19 cellular contexts compared by ENCODE assay signal in genomic region chr3:101939391-101939790, GRCh38.
DNase-seq lines count a peak whose midpoint lies in the region; ATAC-seq, FAIRE-seq and TF ChIP-seq lines count a peak whose summit lies in the region.
"Had no signal": no experiment of that assay in that cellular context is flagged by ENCODE, and none has a peak within 500 bp of the region (broad histone marks: within the 10 kb centered on the region; RNA-seq: fewer than 3 reads in every experiment).

No MANE protein-coding gene starts in this region.

- H3K4me3 Mint-ChIP-seq in mesothelial cell of epicardium = no peak overlapping the region
- no peak overlapping the region for H3K4me3 Mint-ChIP-seq in T-cell
- H3K4me3 Mint-ChIP-seq: activated CD4-positive, alpha-beta T cell treated with anti-CD3 and anti-CD28 coated beads, Interleukin-2, amount 10 ng/mL, durations not matched to agents 7 days and 5 days; T-helper 2 cell treated with Interferon-gamma antibody and Interleukin-4, amounts not matched to agents 5 μg/mL and 100 μg/mL, for 36 hours had no signal

- H3K27me3 ChIP-seq in SK-N-SH (ENCODE audit: insufficient read depth) (no peaks in the 10 kb centered on the region), skeletal muscle satellite cell (ENCODE audit: control insufficient read depth, insufficient read depth, low read length) (no peaks in the 10 kb centered on the region)
- H3K27me3 ChIP-seq: upper lobe of right lung had no signal

- H3K9me3 Mint-ChIP-seq in mesothelial cell of epicardium = no peaks in the 10 kb centered on the region
- H3K9me3 Mint-ChIP-seq in T-cell = peaks cover 0 to 5% (median 0%) of the 10 kb centered on the region in 3 donors
- H3K9me3 Mint-ChIP-seq: activated CD4-positive, alpha-beta T cell treated with anti-CD3 and anti-CD28 coated beads, Interleukin-2, amount 10 ng/mL, durations not matched to agents 7 days and 5 days; T-helper 2 cell treated with Interferon-gamma antibody and Interleukin-4, amounts not matched to agents 5 μg/mL and 100 μg/mL, for 36 hours had no signal

- DNase-seq in SK-N-SH (no peak), RCC 7860 (ENCODE audit: low spot score) (peak; percentile 24), epithelial cell of prostate (ENCODE audit: low read depth, low spot score) (no peak), mesothelial cell of epicardium (ENCODE audit: low spot score in 2 of 2, unreplicated experiment in 2 of 2) (no peak), T-cell (no peak)
- DNase-seq in activated CD4-positive, alpha-beta T cell treated with anti-CD3 and anti-CD28 coated beads for 48 hours = no peak
- DNase-seq: activated CD4-positive, alpha-beta T cell treated with anti-CD3 and anti-CD28 coated beads, Interleukin-2, amount 10 ng/mL, durations not matched to agents 7 days and 5 days; activated naive CD4-positive, alpha-beta T cell treated with anti-CD3 and anti-CD28 coated beads, Interleukin-2, amount 50 U/mL, for 16 hours; NCI-H1417; NCI-H446; nucleus accumbens; stimulated activated CD4-positive, alpha-beta T cell treated with anti-CD3 and anti-CD28 coated beads, Interleukin-1b, Interleukin-23, amount 100 ng/mL, for 48 hours; upper lobe of right lung had no signal

- no peaks in the 10 kb centered on the region for H3K79me2 ChIP-seq in SK-N-SH (ENCODE audit: insufficient read depth)

- H3K36me3 Mint-ChIP-seq in mesothelial cell of epicardium = no peaks in the 10 kb centered on the region
- H3K36me3 Mint-ChIP-seq in T-cell = no peaks in the 10 kb centered on the region

- POLR2A ChIA-PET in SK-N-SH (lab: Yijun Ruan, JAX) = no interaction called here
- POLR2A ChIA-PET in T-cell (lab: Charles Lee) = interaction anchor here in 1 of 2 donors (0.6 kb wide), 1 partner anchor 176 kb away, joined by 3 read pairs; no protein-coding TSS in a partner anchor

- H3K27me3 Mint-ChIP-seq in mesothelial cell of epicardium (ENCODE audit: low read depth) (no peaks in the 10 kb centered on the region), T-cell (no peaks in the 10 kb centered on the region)

- TF ChIP-seq RAD21 in SK-N-SH (IDR thresholded peaks at IDR 0.05; ENCODE audit: low read length) = no peak

- TF ChIP-seq EP300 in SK-N-SH (IDR thresholded peaks at IDR 0.05; ENCODE audit: borderline replicate concordance in 1 of 2, low read depth in 1 of 2, low read length in 1 of 2) = no peak

- H3K9me3 ChIP-seq in SK-N-SH (no peaks in the 10 kb centered on the region), skeletal muscle satellite cell (replicated peaks; ENCODE audit: low read length) (no peaks in the 10 kb centered on the region)
- H3K9me3 ChIP-seq: upper lobe of right lung had no signal

- peak overlapping the region; percentile 89 to 96; a peak in 3 of 4 replicates for H3K27ac ChIP-seq in SK-N-SH (ENCODE audit: low read depth in 2 of 2, low read length in 1 of 2)
- peak overlapping the region; percentile 98 for H3K27ac ChIP-seq in epithelial cell of prostate
- H3K27ac ChIP-seq: 22Rv1, VCaP had no signal

- no peak for ATAC-seq in SK-N-SH treated with all-trans-retinoic acid at 6 μM for 48 hours
- no peak for ATAC-seq in T-cell (replicated peaks in 1 of 4)
- ATAC-seq: Panc1, upper lobe of right lung had no signal

- no peaks in the 10 kb centered on the region for H4K20me1 ChIP-seq in SK-N-SH (ENCODE audit: insufficient read depth)

- peak; percentile 59 for FAIRE-seq in RCC 7860 (lab: Jason Lieb, UNC)

- WGBS in SK-N-SH (ENCODE audit: low lambda C conversion rate) = 81% methylated on average over 5 of the region's 5 CpGs

- H3K4me2 ChIP-seq in SK-N-SH = peak overlapping the region; percentile 63
- no peak overlapping the region for H3K4me2 ChIP-seq in skeletal muscle satellite cell (ENCODE audit: low read length)

- TF ChIP-seq CTCF in SK-N-SH (IDR thresholded peaks at IDR 0.05) = no peak
- no peak for TF ChIP-seq CTCF in mesothelial cell of epicardium (IDR thresholded peaks at IDR 0.05; ENCODE audit: unreplicated experiment)

- H3K36me3 ChIP-seq in SK-N-SH (replicated peaks in 1 of 2; ENCODE audit: control insufficient read depth in 1 of 2, insufficient read depth in 2 of 2, low read length in 1 of 2) = no peaks in the 10 kb centered on the region
- no peaks in the 10 kb centered on the region for H3K36me3 ChIP-seq in skeletal muscle satellite cell (ENCODE audit: insufficient read depth, low read length)
- H3K36me3 ChIP-seq: upper lobe of right lung had no signal

- peak overlapping the region; percentile 43; the same call in 1 of the 2 replicates for H2AFZ ChIP-seq in SK-N-SH (ENCODE audit: low read depth)

- H3K4me3 ChIP-seq in SK-N-SH (ENCODE audit: low read depth in 2 of 2, low read length in 1 of 2) (no peak overlapping the region), skeletal muscle satellite cell (ENCODE audit: low read length) (no peak overlapping the region)
- H3K4me3 ChIP-seq: upper lobe of right lung had no signal

- no peaks in the 10 kb centered on the region for H3K9me2 ChIP-seq in SK-N-SH

- H3F3A ChIP-seq in SK-N-SH (replicated peaks; ENCODE audit: insufficient read depth) = peaks cover 38% of the 10 kb centered on the region

- CTCF ChIA-PET in SK-N-SH (lab: Yijun Ruan, JAX) = no interaction called here
- CTCF ChIA-PET in T-cell (lab: Charles Lee) = interaction anchor here in 1 of 2 donors (0.6 kb wide), 1 partner anchor 34 kb away, joined by 3 read pairs; no protein-coding TSS in a partner anchor

- H3K9ac ChIP-seq in SK-N-SH = peak overlapping the region; percentile 68; the same call in 1 of the 2 replicates
- peak overlapping the region; percentile 85 for H3K9ac ChIP-seq in skeletal muscle satellite cell (ENCODE audit: low read depth, low read length)

- H3K4me1 ChIP-seq in SK-N-SH (ENCODE audit: control insufficient read depth in 1 of 2, insufficient read depth in 2 of 2, low read depth in 1 of 2, low read length in 1 of 2) = peaks cover 10 to 63% of the 10 kb centered on the region in 2 experiments
- peaks cover 88% of the 10 kb centered on the region for H3K4me1 ChIP-seq in skeletal muscle satellite cell (ENCODE audit: control insufficient read depth, insufficient read depth, low read length)

- H3K27ac Mint-ChIP-seq in mesothelial cell of epicardium = no peak overlapping the region
- no peak overlapping the region for H3K27ac Mint-ChIP-seq in T-cell
- H3K27ac Mint-ChIP-seq: activated CD4-positive, alpha-beta T cell treated with anti-CD3 and anti-CD28 coated beads, Interleukin-2, amount 10 ng/mL, durations not matched to agents 7 days and 5 days; T-helper 2 cell treated with Interferon-gamma antibody and Interleukin-4, amounts not matched to agents 5 μg/mL and 100 μg/mL, for 36 hours had no signal

- peaks cover 12% of the 10 kb centered on the region for H3K4me1 Mint-ChIP-seq in mesothelial cell of epicardium
- peaks cover 33 to 45% (median 43%) of the 10 kb centered on the region in 3 donors for H3K4me1 Mint-ChIP-seq in T-cell

TF ChIP-seq in SK-N-SH, 30 proteins besides CTCF, POLR2A, EP300 and RAD21 (continues in another document):
- TF ChIP-seq TEAD4 (IDR thresholded peaks at IDR 0.05; ENCODE audit: borderline replicate concordance, insufficient read depth) = no peak
- no peak for TF ChIP-seq GABPA (IDR thresholded peaks at IDR 0.05; ENCODE audit: low read depth)
- TF ChIP-seq USF2 (IDR thresholded peaks at IDR 0.05; ENCODE audit: borderline replicate concordance, low read depth, low read length) = no peak
- no peak for TF ChIP-seq PBX3 (IDR thresholded peaks at IDR 0.05)
- TF ChIP-seq TCF12 (IDR thresholded peaks at IDR 0.05) = no peak
- no peak for TF ChIP-seq GATA2 (CRISPR knock-in tag; IDR thresholded peaks at IDR 0.05)
- no peak for TF ChIP-seq MEF2A (IDR thresholded peaks at IDR 0.05; ENCODE audit: borderline replicate concordance, low read depth)

TF ChIP-seq in SK-N-SH treated with all-trans-retinoic acid at 6 μM for 48 hours, 23 proteins besides CTCF, POLR2A, EP300 and RAD21:
- TF ChIP-seq ESRRG (CRISPR knock-in tag; IDR thresholded peaks at IDR 0.05) (no peak), PPARA (CRISPR knock-in tag; IDR thresholded peaks at IDR 0.05; ENCODE audit: borderline replicate concordance) (no peak)
